In genomic region chr17:9924735-9925191, GRCh38 we compare ENCODE assay signal across 9 cellular contexts. TPM values are rescaled to one million over a fixed set of nuclear protein-coding genes. Genes with fewer than 3 reads are reported as not detected.
DNase-seq lines count a peak whose midpoint lies in the region; ATAC-seq and TF ChIP-seq lines count a peak whose summit lies in the region.
"Had no signal": no experiment of that assay in that cellular context is flagged by ENCODE, and none has a peak within 500 bp of the region (broad histone marks: within the 10 kb centered on the region; RNA-seq: fewer than 3 reads in every experiment).

No MANE protein-coding gene starts in this region.

- ATAC-seq in GM21526 (IDR thresholded peaks at IDR 0.05; ENCODE audit: low FRiP score, unreplicated experiment) = peak; percentile 55
- no peak for ATAC-seq in HG03457 (IDR thresholded peaks at IDR 0.05; ENCODE audit: unreplicated experiment)

- H3K4me3 ChIP-seq in epithelial cell of proximal tubule (ENCODE audit: low read depth, low read length) = no peak overlapping the region

- peak; percentile 86 for TF ChIP-seq CTCF in epithelial cell of proximal tubule (conservative IDR thresholded peaks at IDR 0.05; ENCODE audit: low read depth, low read length)

- DNase-seq in DMS 273 treated with DMSO at 0.1 percent for 48 hours (lab: John Stamatoyannopoulos, UW) (peak; percentile 43), NCI-H1105 (lab: John Stamatoyannopoulos, UW) (peak; percentile 60), SW480 (ENCODE audit: low spot score) (peak; percentile 82), epithelial cell of proximal tubule (ENCODE audit: low read depth) (peak; percentile 39), mucosa of gallbladder (ENCODE audit: low spot score) (peak; percentile 19)
- no peak for DNase-seq in activated effector memory CD4-positive, alpha-beta T cell treated with Interleukin-2 at 50 U/mL for 16 hours

RNA-seq across cellular contexts. Expression of gene RCVRN, which starts 19.7 kb away (rescaled TPM):
- total RNA-seq in epithelial cell of proximal tubule (not detected in 2 replicates), mucosa of gallbladder (0.20 TPM)
- total RNA-seq: activated CD8-positive, alpha-beta memory T cell treated with anti-CD3 and anti-CD28 coated beads for 36 hours had no signal
